8 cellular contexts compared by ENCODE assay signal in genomic region chr3:194577985-194578905, GRCh38. TPM values are rescaled to one million over a fixed set of nuclear protein-coding genes. Genes with fewer than 3 reads are reported as not detected.
A peak's percentile ranks its signal among the peaks of the same experiment; 100 is the strongest.
DNase-seq lines count a peak whose midpoint lies in the region; ATAC-seq and TF ChIP-seq lines count a peak whose summit lies in the region.

No MANE protein-coding gene starts in this region.

- H3K9me3 ChIP-seq in RWPE2 (ENCODE audit: severe bottlenecking) (no peaks in the 10 kb centered on the region), fibroblast of lung (ENCODE audit: control insufficient read depth, insufficient read depth, low read depth, low read length) (no peaks in the 10 kb centered on the region)

- ATAC-seq in RWPE2 (ENCODE audit: low read depth) (peak; percentile 78), HG03442 (IDR thresholded peaks at IDR 0.05; ENCODE audit: unreplicated experiment) (no peak), GM18520 (IDR thresholded peaks at IDR 0.05; ENCODE audit: unreplicated experiment) (no peak)

- H3K4me3 ChIP-seq in RWPE2 (ENCODE audit: severe bottlenecking): no peak overlapping the region
- no peak overlapping the region for H3K4me3 ChIP-seq in fibroblast of lung (replicated peaks in 1 of 4; ENCODE audit: control extremely low read depth in 1 of 4, insufficient read depth in 1 of 4, low read depth in 3 of 4, low read length in 4 of 4)

- no peaks in the 10 kb centered on the region for H3K79me2 ChIP-seq in fibroblast of lung (ENCODE audit: control insufficient read depth, insufficient read depth, low read length)

- H3K36me3 ChIP-seq in RWPE2 (ENCODE audit: low read depth): no peaks in the 10 kb centered on the region
- H3K36me3 ChIP-seq in fibroblast of lung (ENCODE audit: control insufficient read depth, insufficient read depth, low read length): no peaks in the 10 kb centered on the region

- DNase-seq in ELF-1 (ENCODE audit: low read depth, low spot score) (peak; percentile 51), RWPE2 (ENCODE audit: low spot score) (no peak), fibroblast of lung (ENCODE audit: low read depth in 2 of 2) (peak; percentile 84 to 97), NCI-H748 (lab: John Stamatoyannopoulos, UW; ENCODE audit: unreplicated experiment) (no peak), NCI-H526 treated with DMSO at 0.1 percent for 48 hours (lab: John Stamatoyannopoulos, UW) (no peak)
- peak; percentile 47 for DNase-seq in stimulated activated CD4-positive, alpha-beta T cell treated with anti-CD3 and anti-CD28 coated beads, Interleukin-1b, Interleukin-23, amount 100 ng/mL, for 48 hours

- peaks cover 26% of the 10 kb centered on the region for H3K4me1 ChIP-seq in RWPE2 (ENCODE audit: insufficient read depth, poor library complexity, severe bottlenecking)
- H3K4me1 ChIP-seq in fibroblast of lung (ENCODE audit: control insufficient read depth, extremely low read depth, insufficient read depth, low read length): peaks cover 24% of the 10 kb centered on the region

- H3K9ac ChIP-seq in fibroblast of lung (ENCODE audit: insufficient read depth, low read length): peak overlapping the region; percentile 26

- no peaks in the 10 kb centered on the region for H3K27me3 ChIP-seq in RWPE2 (ENCODE audit: insufficient read depth, poor library complexity, severe bottlenecking)
- H3K27me3 ChIP-seq in fibroblast of lung (ENCODE audit: control insufficient read depth, insufficient read depth, low read length): no peaks in the 10 kb centered on the region

- H4K20me1 ChIP-seq in fibroblast of lung (ENCODE audit: control insufficient read depth, extremely low read depth, insufficient read depth, low read length): no peaks in the 10 kb centered on the region

- TF ChIP-seq CTCF in RWPE2 (IDR thresholded peaks at IDR 0.05; ENCODE audit: poor library complexity, severe bottlenecking) (no peak), fibroblast of lung (conservative IDR thresholded peaks at IDR 0.05 in 1 of 2, IDR thresholded peaks at IDR 0.05 in 1 of 2; ENCODE audit: low read depth in 1 of 2, low read length in 2 of 2) (no peak)

- H2AFZ ChIP-seq in fibroblast of lung (ENCODE audit: low read length): peak overlapping the region; percentile 37

- H3K27ac ChIP-seq in RWPE2 (ENCODE audit: poor library complexity, severe bottlenecking): peak overlapping the region; percentile 24
- H3K27ac ChIP-seq in fibroblast of lung (ENCODE audit: insufficient read depth, low read length): peak overlapping the region; percentile 78

- peak overlapping the region; percentile 40 for H3K4me2 ChIP-seq in fibroblast of lung (ENCODE audit: extremely low read depth, insufficient read depth, low read length)

RNA-seq across cellular contexts. Expression of gene TMEM44, which starts 55.0 kb away (rescaled TPM):
- total RNA-seq in fibroblast of lung: 9.2 and 14.9 TPM in 2 replicates
- polyA plus RNA-seq in fibroblast of lung: 10.8 and 11.0 TPM in 2 replicates
- 12.3 and 13.5 TPM in 2 replicates for polyA plus RNA-seq in fibroblast of lung (2012)
- polyA minus RNA-seq in fibroblast of lung (ENCODE audit: low replicate concordance): 12.5 and 14.9 TPM in 2 replicates

Comparison
In these comparisons a context has a peak if more than half of its experiments do, and no peak if none do; other contexts are left out.
1. DNase-seq: peak in ELF-1 (single experiment), fibroblast of lung (2 of 2) and stimulated activated CD4-positive, alpha-beta T cell treated with anti-CD3 and anti-CD28 coated beads, Interleukin-1b, Interleukin-23, amount 100 ng/mL, for 48 hours (single experiment); none in RWPE2 (single experiment), NCI-H748 (single experiment) and NCI-H526 treated with DMSO at 0.1 percent for 48 hours (single experiment).